ENCODE assay signal across 8 cellular contexts in the genomic region with DNA sequence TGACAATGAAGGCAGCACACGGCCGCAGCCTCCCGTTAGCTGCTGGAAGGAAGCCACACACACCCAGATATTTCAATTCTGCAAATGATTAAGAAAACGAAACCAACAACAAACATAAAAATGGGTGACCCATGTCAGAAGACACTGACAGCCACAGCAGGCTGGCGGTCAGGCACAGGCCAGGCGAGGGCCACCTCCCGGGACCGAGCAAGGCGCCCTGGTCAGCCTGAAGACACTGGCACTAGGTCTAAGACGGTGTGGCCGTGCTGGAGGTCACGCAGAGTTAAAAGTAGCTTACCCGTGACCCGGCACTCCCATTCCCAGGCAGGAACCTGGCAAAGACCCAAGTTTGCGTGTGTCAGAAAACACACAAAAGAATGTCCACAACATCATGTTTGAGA.
DNase-seq lines count a peak whose midpoint lies in the region; ATAC-seq and TF ChIP-seq lines count a peak whose summit lies in the region.

No MANE protein-coding gene starts in this region.

- H3K9ac ChIP-seq in colonic mucosa (ENCODE audit: low read depth in 2 of 2, low read length in 2 of 2) (peak overlapping the region; percentile 7 to 60), mucosa of stomach (ENCODE audit: low read length) (peak overlapping the region; percentile 30)

- DNase-seq in AG10803 (ENCODE audit: low read depth) (peak; percentile 32), LHCN-M2 (ENCODE audit: low read depth) (peak; percentile 37), colonic mucosa (peak; percentile 51), NCI-H748 treated with DMSO at 0.1 percent for 48 hours (lab: John Stamatoyannopoulos, UW) (no peak), KBM-7 (no peak), SKM-1 (lab: John Stamatoyannopoulos, UW; ENCODE audit: unreplicated experiment) (no peak)

- intact Hi-C loops in colonic mucosa (cut with DNase I), result no loop called here

- H3K27ac ChIP-seq in colonic mucosa, result no peak overlapping the region

- H3K36me3 ChIP-seq in colonic mucosa, result no peaks in the 10 kb centered on the region
- H3K36me3 ChIP-seq in mucosa of stomach (ENCODE audit: control insufficient read depth, insufficient read depth, low read length), result no peaks in the 10 kb centered on the region

- H3K4me3 ChIP-seq in AG10803 (ENCODE audit: low read length) (peak overlapping the region; percentile 47), colonic mucosa (no peak overlapping the region), mucosa of stomach (ENCODE audit: low read length) (peak overlapping the region; percentile 20)

- H3K9me3 ChIP-seq in colonic mucosa (no peaks in the 10 kb centered on the region), mucosa of stomach (ENCODE audit: control insufficient read depth, low read length) (no peaks in the 10 kb centered on the region)

- H3K27me3 ChIP-seq in colonic mucosa (no peaks in the 10 kb centered on the region), mucosa of stomach (ENCODE audit: control insufficient read depth, insufficient read depth, low read length) (no peaks in the 10 kb centered on the region)

- TF ChIP-seq CTCF in AG10803 (conservative IDR thresholded peaks at IDR 0.05; ENCODE audit: low read length) (no peak), colonic mucosa (IDR thresholded peaks at IDR 0.05) (no peak)

- H3K4me1 ChIP-seq in colonic mucosa, result peaks cover 7% of the 10 kb centered on the region
- peaks cover 42% of the 10 kb centered on the region for H3K4me1 ChIP-seq in mucosa of stomach (ENCODE audit: control insufficient read depth, insufficient read depth, low read length)

- in situ Hi-C loops in KBM-7 (cut with MboI; ENCODE audit: low pct_unique_long_range_greater_than_20kb, low sequenced_read_pairs), result no loop called here

- ATAC-seq in GM18870 (IDR thresholded peaks at IDR 0.05; ENCODE audit: unreplicated experiment), result no peak

Comparison
In these comparisons a context has a peak if more than half of its experiments do, and no peak if none do; other contexts are left out.
1. DNase-seq: peak in AG10803 (single experiment), LHCN-M2 (single experiment) and colonic mucosa (single experiment); none in NCI-H748 treated with DMSO at 0.1 percent for 48 hours (single experiment), KBM-7 (single experiment) and SKM-1 (single experiment).